ENCODE assay signal across 40 cellular contexts in genomic region chr2:123687064-123687463, GRCh38.
"Had no signal": no experiment of that assay in that cellular context is flagged by ENCODE, and none has a peak within 500 bp of the region (broad histone marks: within the 10 kb centered on the region; RNA-seq: fewer than 3 reads in every experiment).

No MANE protein-coding gene starts in this region.

- H3K27me3 Mint-ChIP-seq: activated naive CD4-positive, alpha-beta T cell treated with anti-CD3 and anti-CD28 coated beads, Interleukin-2, amount 10 ng/mL, durations not matched to agents 7 days and 5 days; activated naive CD4-positive, alpha-beta T cell treated with anti-CD3 and anti-CD28 coated beads, Interleukin-2, amount 50 U/mL, for 24 hours; activated naive CD8-positive, alpha-beta T cell; activated naive CD8-positive, alpha-beta T cell treated with anti-CD3 and anti-CD28 coated beads for 36 hours; activated naive CD8-positive, alpha-beta T cell treated with anti-CD3 and anti-CD28 coated beads, Interleukin-2, amount 10 ng/mL, durations not matched to agents 7 days and 5 days; activated naive CD8-positive, alpha-beta T cell treated with anti-CD3 and anti-CD28 coated beads, Interleukin-2, amount 50 U/mL, for 24 hours; activated T-cell treated with anti-CD3 and anti-CD28 coated beads, Interleukin-2, amount 50 U/mL, for 24 hours; activated T-helper 17 cell treated with anti-CD3 and anti-CD28 coated beads, Interleukin-2, amount 50 U/mL, for 72 hours; brain; central memory CD8-positive, alpha-beta T cell had no signal

- H3K27ac Mint-ChIP-seq: activated naive CD4-positive, alpha-beta T cell treated with anti-CD3 and anti-CD28 coated beads for 36 hours; activated naive CD4-positive, alpha-beta T cell treated with anti-CD3 and anti-CD28 coated beads, Interleukin-2, amount 10 ng/mL, durations not matched to agents 7 days and 5 days; activated naive CD4-positive, alpha-beta T cell treated with anti-CD3 and anti-CD28 coated beads, Interleukin-2, amount 50 U/mL, for 24 hours; activated naive CD4-positive, alpha-beta T cell treated with anti-CD3 and anti-CD28 coated beads, Interleukin-2, amount 50 U/mL, for 72 hours; activated naive CD8-positive, alpha-beta T cell; activated naive CD8-positive, alpha-beta T cell treated with anti-CD3 and anti-CD28 coated beads for 36 hours; activated naive CD8-positive, alpha-beta T cell treated with anti-CD3 and anti-CD28 coated beads, Interleukin-2, amount 10 ng/mL, durations not matched to agents 7 days and 5 days; activated naive CD8-positive, alpha-beta T cell treated with anti-CD3 and anti-CD28 coated beads, Interleukin-2, amount 50 U/mL, for 24 hours; activated T-cell treated with anti-CD3 and anti-CD28 coated beads, Interleukin-2, amount 50 U/mL, for 24 hours; activated T-cell treated with anti-CD3 and anti-CD28 coated beads, Interleukin-2, amount 50 U/mL, for 72 hours; activated T-helper 1 cell treated with anti-CD3 and anti-CD28 coated beads, Interleukin-12 subunit alpha, Interleukin-12 subunit beta, Interleukin-2, Interleukin-4 antibody, amounts not matched to agents 30 ng/mL and 10 ng/mL and 1 ng/mL, durations not matched to agents 14 hours and 24 hours and 36 hours; activated T-helper 17 cell treated with anti-CD3 and anti-CD28 coated beads, Interleukin-2, amount 50 U/mL, for 72 hours; activated T-helper 2 cell treated with anti-CD3 and anti-CD28 coated beads, Interferon-gamma antibody, Interleukin-2, Interleukin-4, amounts not matched to agents 10 μg/mL and 5 μg/mL and 100 μg/mL, durations not matched to agents 14 hours and 24 hours and 36 hours; brain had no signal

- ATAC-seq: activated naive CD4-positive, alpha-beta T cell treated with anti-CD3 and anti-CD28 coated beads, Interleukin-2, amount 50 U/mL, for 72 hours; activated naive CD8-positive, alpha-beta T cell treated with anti-CD3 and anti-CD28 coated beads, Interleukin-2, amount 50 U/mL, for 24 hours; activated T-cell treated with anti-CD3 and anti-CD28 coated beads, Interleukin-2, amount 50 U/mL, for 4 hours; activated T-cell treated with anti-CD3 and anti-CD28 coated beads, Interleukin-2, amount 50 U/mL, for 72 hours; activated T-helper 17 cell treated with anti-CD3 and anti-CD28 coated beads, Interleukin-2, amount 50 U/mL, for 72 hours; body of pancreas had no signal

- H3K4me3 Mint-ChIP-seq: activated naive CD4-positive, alpha-beta T cell treated with anti-CD3 and anti-CD28 coated beads for 36 hours; activated naive CD4-positive, alpha-beta T cell treated with anti-CD3 and anti-CD28 coated beads, Interleukin-2, amount 10 ng/mL, durations not matched to agents 7 days and 5 days; activated naive CD4-positive, alpha-beta T cell treated with anti-CD3 and anti-CD28 coated beads, Interleukin-2, amount 50 U/mL, for 24 hours; activated naive CD8-positive, alpha-beta T cell; activated naive CD8-positive, alpha-beta T cell treated with anti-CD3 and anti-CD28 coated beads for 36 hours; activated naive CD8-positive, alpha-beta T cell treated with anti-CD3 and anti-CD28 coated beads, Interleukin-2, amount 10 ng/mL, durations not matched to agents 7 days and 5 days; activated naive CD8-positive, alpha-beta T cell treated with anti-CD3 and anti-CD28 coated beads, Interleukin-2, amount 50 U/mL, for 24 hours; activated T-cell treated with anti-CD3 and anti-CD28 coated beads, Interleukin-2, amount 50 U/mL, for 24 hours; activated T-cell treated with anti-CD3 and anti-CD28 coated beads, Interleukin-2, amount 50 U/mL, for 4 hours; activated T-cell treated with anti-CD3 and anti-CD28 coated beads, Interleukin-2, amount 50 U/mL, for 72 hours; activated T-helper 1 cell treated with anti-CD3 and anti-CD28 coated beads, Interleukin-12 subunit alpha, Interleukin-12 subunit beta, Interleukin-2, Interleukin-4 antibody, amounts not matched to agents 30 ng/mL and 10 ng/mL and 1 ng/mL, durations not matched to agents 14 hours and 24 hours and 36 hours; activated T-helper 17 cell treated with anti-CD3 and anti-CD28 coated beads, Interleukin-2, amount 50 U/mL, for 72 hours; brain; central memory CD8-positive, alpha-beta T cell had no signal

- H3K9me3 ChIP-seq: adrenal gland, ascending aorta, body of pancreas had no signal

- H3K36me3 ChIP-seq: adrenal gland, ascending aorta, brain microvascular endothelial cell, breast epithelium, cardiac muscle cell had no signal

- H3K27ac ChIP-seq: adrenal gland, ascending aorta, body of pancreas, brain microvascular endothelial cell, breast epithelium, cardiac muscle cell had no signal

- FAIRE-seq: astrocyte, bronchial epithelial cell had no signal

- H3K4me3 ChIP-seq: adrenal gland, ascending aorta, body of pancreas, breast epithelium, cardiac muscle cell had no signal

- H3K4me1 Mint-ChIP-seq: activated naive CD4-positive, alpha-beta T cell treated with anti-CD3 and anti-CD28 coated beads, Interleukin-2, amount 10 ng/mL, durations not matched to agents 7 days and 5 days; activated naive CD4-positive, alpha-beta T cell treated with anti-CD3 and anti-CD28 coated beads, Interleukin-2, amount 50 U/mL, for 24 hours; activated naive CD8-positive, alpha-beta T cell treated with anti-CD3 and anti-CD28 coated beads for 36 hours; activated naive CD8-positive, alpha-beta T cell treated with anti-CD3 and anti-CD28 coated beads, Interleukin-2, amount 10 ng/mL, durations not matched to agents 7 days and 5 days; activated naive CD8-positive, alpha-beta T cell treated with anti-CD3 and anti-CD28 coated beads, Interleukin-2, amount 50 U/mL, for 24 hours; activated T-helper 17 cell treated with anti-CD3 and anti-CD28 coated beads, Interleukin-2, amount 50 U/mL, for 72 hours; central memory CD8-positive, alpha-beta T cell had no signal

- H3K36me3 Mint-ChIP-seq: activated naive CD4-positive, alpha-beta T cell treated with anti-CD3 and anti-CD28 coated beads, Interleukin-2, amount 10 ng/mL, durations not matched to agents 7 days and 5 days; activated naive CD4-positive, alpha-beta T cell treated with anti-CD3 and anti-CD28 coated beads, Interleukin-2, amount 50 U/mL, for 72 hours; activated naive CD8-positive, alpha-beta T cell; activated naive CD8-positive, alpha-beta T cell treated with anti-CD3 and anti-CD28 coated beads for 36 hours; activated naive CD8-positive, alpha-beta T cell treated with anti-CD3 and anti-CD28 coated beads, Interleukin-2, amount 10 ng/mL, durations not matched to agents 7 days and 5 days; brain had no signal

- H3K4me1 ChIP-seq: adrenal gland, ascending aorta, body of pancreas, breast epithelium had no signal

- DNase-seq: activated effector memory CD4-positive, alpha-beta T cell treated with anti-CD3 and anti-CD28 coated beads, Interleukin-2, amount 50 U/mL, for 16 hours; activated effector memory CD4-positive, alpha-beta T cell treated with Interleukin-2 at 50 U/mL for 16 hours; activated gamma-delta T cell; activated gamma-delta T cell treated with Interleukin-2 at 50 U/mL for 16 hours; activated naive CD4-positive, alpha-beta T cell; activated naive CD4-positive, alpha-beta T cell treated with anti-CD3 and anti-CD28 coated beads for 36 hours; activated naive CD4-positive, alpha-beta T cell treated with anti-CD3 and anti-CD28 coated beads, Interleukin-2, amount 10 ng/mL, durations not matched to agents 7 days and 5 days; activated naive CD4-positive, alpha-beta T cell treated with anti-CD3 and anti-CD28 coated beads, Interleukin-2, amount 50 U/mL, for 16 hours; activated naive CD4-positive, alpha-beta T cell treated with Interleukin-2 at 50 U/mL for 16 hours; activated naive CD8-positive, alpha-beta T cell treated with anti-CD3 and anti-CD28 coated beads for 36 hours; activated naive CD8-positive, alpha-beta T cell treated with anti-CD3 and anti-CD28 coated beads, Interleukin-2, amount 10 ng/mL, durations not matched to agents 7 days and 5 days; activated naive CD8-positive, alpha-beta T cell treated with anti-CD3 and anti-CD28 coated beads, Interleukin-2, amount 50 U/mL, for 24 hours; activated T-cell treated with anti-CD3 and anti-CD28 coated beads, Interleukin-2, amount 50 U/mL, for 1 hour; activated T-cell treated with anti-CD3 and anti-CD28 coated beads, Interleukin-2, amount 50 U/mL, for 24 hours; activated T-cell treated with anti-CD3 and anti-CD28 coated beads, Interleukin-2, amount 50 U/mL, for 4 hours; activated T-cell treated with anti-CD3 and anti-CD28 coated beads, Interleukin-2, amount 50 U/mL, for 48 hours; activated T-cell treated with anti-CD3 and anti-CD28 coated beads, Interleukin-2, amount 50 U/mL, for 72 hours; adrenal gland; amniotic stem cell; amygdala; anterior cingulate cortex; aorta; body of pancreas; brain microvascular endothelial cell; caudate nucleus; central memory CD4-positive, alpha-beta T cell; cerebellar nuclear complex had no signal

- H3K27me3 ChIP-seq: adrenal gland, ascending aorta, body of pancreas, brain microvascular endothelial cell, breast epithelium, cardiac muscle cell had no signal
